Comparison of ENCODE assay signal across 26 cellular contexts in genomic region chr1:179094826-179095225, GRCh38. TPM values are rescaled to one million over a fixed set of nuclear protein-coding genes. Genes with fewer than 3 reads are reported as not detected.
DNase-seq lines count a peak whose midpoint lies in the region; ATAC-seq and TF ChIP-seq lines count a peak whose summit lies in the region.
"Had no signal": no experiment of that assay in that cellular context is flagged by ENCODE, and none has a peak within 500 bp of the region (broad histone marks: within the 10 kb centered on the region; RNA-seq: fewer than 3 reads in every experiment).

No MANE protein-coding gene starts in this region.

- H3K4me1 ChIP-seq in skeletal muscle tissue (ENCODE audit: control insufficient read depth in 3 of 3, insufficient read depth in 3 of 3, low read length in 3 of 3): peaks cover 23 to 27% (median 24%) of the 10 kb centered on the region in 3 donors
- H3K4me1 ChIP-seq: neural progenitor cell had no signal

- no peak for DNase-seq in CD4-positive, alpha-beta T cell
- DNase-seq in LNCaP clone FGC (ENCODE audit: low read depth) (peak; percentile 64), glomerular endothelial cell (ENCODE audit: extremely low read depth, low read depth, low spot score) (peak; percentile 23), RKO (ENCODE audit: low spot score) (no peak), lower leg skin (ENCODE audit: low spot score in 2 of 2) (no peak)
- DNase-seq: activated CD8-positive, alpha-beta T cell treated with anti-CD3 and anti-CD28 coated beads for 36 hours; activated naive CD4-positive, alpha-beta T cell; body of pancreas; DND-41; effector CD8-positive, alpha-beta T cell; foreskin melanocyte; hippocampal formation; immature natural killer cell; MV-4-11; NK-92 treated with Interleukin-12 subunit alpha and Interleukin-12 subunit beta, amount 100 ng/mL, for 24 hours; small intestine; stimulated activated CD4-positive, alpha-beta T cell treated with anti-CD3 and anti-CD28 coated beads, Interleukin-1b, Interleukin-23, amount 100 ng/mL, for 48 hours had no signal

- H3K4me3 Mint-ChIP-seq in CD4-positive, alpha-beta T cell: no peak overlapping the region
- H3K4me3 Mint-ChIP-seq: activated CD8-positive, alpha-beta T cell treated with anti-CD3 and anti-CD28 coated beads for 36 hours; immature natural killer cell; neural progenitor cell had no signal

- H3K4me1 Mint-ChIP-seq in CD4-positive, alpha-beta T cell (ENCODE audit: low read depth): no peaks in the 10 kb centered on the region
- H3K4me1 Mint-ChIP-seq: neural progenitor cell had no signal

- H3K9me3 Mint-ChIP-seq in CD4-positive, alpha-beta T cell: no peaks in the 10 kb centered on the region
- H3K9me3 Mint-ChIP-seq: activated CD8-positive, alpha-beta T cell treated with anti-CD3 and anti-CD28 coated beads for 36 hours; immature natural killer cell; neural progenitor cell had no signal

- no peak for TF ChIP-seq POLR2A in lower leg skin (IDR thresholded peaks at IDR 0.05)

- no peak for ATAC-seq in CD4-positive, alpha-beta T cell (ENCODE audit: poor library complexity)
- ATAC-seq in GM18868 (IDR thresholded peaks at IDR 0.05; ENCODE audit: unreplicated experiment): no peak
- ATAC-seq in GM19351 (IDR thresholded peaks at IDR 0.05; ENCODE audit: unreplicated experiment): no peak
- ATAC-seq: activated CD4-positive, CD25-positive, alpha-beta regulatory T cell treated with anti-CD3 and anti-CD28 coated beads, Interleukin-2, amount 50 U/mL, for 24 hours; activated CD8-positive, alpha-beta T cell treated with anti-CD3 and anti-CD28 coated beads for 36 hours; body of pancreas; Panc1 had no signal

- WGBS in lower leg skin, 2 donors: 51 to 59% methylated on average over 5 of the region's 5 CpGs

- H3K9me3 ChIP-seq in CD4-positive, alpha-beta T cell (ENCODE audit: control insufficient read depth, low read length): no peaks in the 10 kb centered on the region
- H3K9me3 ChIP-seq in skeletal muscle tissue (ENCODE audit: control insufficient read depth in 3 of 3, low read length in 3 of 3): no peaks in the 10 kb centered on the region
- H3K9me3 ChIP-seq: body of pancreas, esophagus muscularis mucosa had no signal

- intact Hi-C loops in CD4-positive, alpha-beta T cell (cut with DNase I, micrococcal nuclease): no loop called here
- intact Hi-C loops in lower leg skin (cut with DNase I; ENCODE audit: low total_unique reads): no loop called here

- no peak overlapping the region for H3K27ac ChIP-seq in CD4-positive, alpha-beta T cell (ENCODE audit: low read depth, low read length)
- H3K27ac ChIP-seq in skeletal muscle tissue (ENCODE audit: low read depth, low read length): peak overlapping the region; percentile 25
- H3K27ac ChIP-seq: body of pancreas, KMS-11, neural progenitor cell had no signal

- H3K9ac ChIP-seq in skeletal muscle tissue (ENCODE audit: low read depth in 1 of 3, low read length in 3 of 3): no peak overlapping the region
- H3K9ac ChIP-seq: KMS-11, neural progenitor cell had no signal

- no peak overlapping the region for H3K4me3 ChIP-seq in LNCaP clone FGC (ENCODE audit: low read depth, low read length)
- H3K4me3 ChIP-seq in skeletal muscle tissue (ENCODE audit: low read length in 3 of 3): no peak overlapping the region
- no peak overlapping the region for H3K4me3 ChIP-seq in lower leg skin (ENCODE audit: low read depth, poor library complexity, severe bottlenecking)
- H3K4me3 ChIP-seq: body of pancreas, esophagus muscularis mucosa, lung, neural progenitor cell had no signal

- peaks cover 66% of the 10 kb centered on the region for H3K36me3 Mint-ChIP-seq in CD4-positive, alpha-beta T cell (ENCODE audit: low read depth)

- CTCF ChIA-PET in CD4-positive, alpha-beta T cell (lab: Charles Lee): no interaction called here

- no peaks in the 10 kb centered on the region for H3K27me3 ChIP-seq in CD4-positive, alpha-beta T cell (ENCODE audit: control insufficient read depth, insufficient read depth, low read length)
- no peaks in the 10 kb centered on the region for H3K27me3 ChIP-seq in skeletal muscle tissue (ENCODE audit: control insufficient read depth in 3 of 3, insufficient read depth in 3 of 3, low read length in 3 of 3)
- H3K27me3 ChIP-seq: body of pancreas, esophagus muscularis mucosa, neural progenitor cell had no signal

- H3K27me3 Mint-ChIP-seq in CD4-positive, alpha-beta T cell: no peaks in the 10 kb centered on the region
- H3K27me3 Mint-ChIP-seq: activated CD8-positive, alpha-beta T cell treated with anti-CD3 and anti-CD28 coated beads for 36 hours had no signal

- peaks cover 32 to 54% (median 45%) of the 10 kb centered on the region in 3 donors for H3K36me3 ChIP-seq in skeletal muscle tissue (ENCODE audit: control insufficient read depth in 3 of 3, insufficient read depth in 3 of 3, low read length in 3 of 3)
- H3K36me3 ChIP-seq: neural progenitor cell had no signal

- TF ChIP-seq CTCF in CD4-positive, alpha-beta T cell (IDR thresholded peaks at IDR 0.05): no peak
- no peak for TF ChIP-seq CTCF in LNCaP clone FGC (IDR thresholded peaks at IDR 0.05; ENCODE audit: control insufficient read depth, extremely low read depth, insufficient read depth)
- TF ChIP-seq CTCF in lower leg skin (IDR thresholded peaks at IDR 0.05): no peak

- H3K27ac Mint-ChIP-seq in CD4-positive, alpha-beta T cell: peak overlapping the region; percentile 14
- H3K27ac Mint-ChIP-seq: activated CD8-positive, alpha-beta T cell treated with anti-CD3 and anti-CD28 coated beads for 36 hours; neural progenitor cell had no signal

- POLR2A ChIA-PET in CD4-positive, alpha-beta T cell (lab: Charles Lee): no interaction called here

RNA-seq across cellular contexts. Expression of gene TOR3A, which starts 13.0 kb away (rescaled TPM):
- total RNA-seq in CD4-positive, alpha-beta T cell: 10 to 100 TPM; 17.2 TPM
- total RNA-seq in glomerular endothelial cell (43.7 and 75.8 TPM in 2 replicates), skeletal muscle tissue (16.7 TPM), lower leg skin (10 to 100 TPM; 27.0 to 55.8 (median 48.2) TPM)

Comparison
In these comparisons a context has a peak if more than half of its experiments do, and no peak if none do; other contexts are left out.
1. DNase-seq: peak in LNCaP clone FGC (single experiment) and glomerular endothelial cell (single experiment); none in CD4-positive, alpha-beta T cell (0 of 10), RKO (single experiment) and lower leg skin (0 of 2).